Comparison of ENCODE assay signal across 30 cellular contexts in the genomic region with DNA sequence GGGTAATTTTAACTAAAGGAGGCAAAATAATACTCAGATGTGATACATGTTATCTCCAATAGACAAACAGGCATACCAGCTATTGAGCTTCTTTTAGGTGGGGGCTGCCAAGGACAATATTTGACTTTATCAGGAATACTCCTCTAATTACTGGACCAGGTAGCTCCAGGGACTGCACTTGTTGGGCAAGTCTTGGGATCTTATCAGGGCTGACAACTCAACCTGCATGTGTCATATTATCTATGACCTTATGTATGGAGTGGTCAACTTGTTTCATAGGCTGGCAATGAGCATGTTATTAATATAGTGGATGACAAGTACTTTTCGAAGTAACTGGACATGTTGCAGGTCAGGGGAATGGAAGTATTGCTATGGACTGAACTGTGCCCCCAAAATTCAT.
"Had no signal": no experiment of that assay in that cellular context is flagged by ENCODE, and none has a peak within 500 bp of the region (broad histone marks: within the 10 kb centered on the region; RNA-seq: fewer than 3 reads in every experiment).

No MANE protein-coding gene starts in this region.

- H3K4me3 ChIP-seq: adrenal gland, ascending aorta, body of pancreas, breast epithelium, cardiac muscle cell had no signal

- H3K4me1 ChIP-seq: adrenal gland, ascending aorta, body of pancreas, breast epithelium had no signal

- H3K9me3 ChIP-seq: adrenal gland had no signal

- H3K27ac ChIP-seq: adrenal gland, ascending aorta, body of pancreas, brain microvascular endothelial cell, breast epithelium, cardiac muscle cell had no signal

- H3K27me3 ChIP-seq: adrenal gland, ascending aorta, body of pancreas, brain microvascular endothelial cell, breast epithelium, cardiac muscle cell had no signal

- DNase-seq: activated effector memory CD4-positive, alpha-beta T cell treated with anti-CD3 and anti-CD28 coated beads, Interleukin-2, amount 50 U/mL, for 16 hours; activated effector memory CD4-positive, alpha-beta T cell treated with Interleukin-2 at 50 U/mL for 16 hours; activated gamma-delta T cell; activated gamma-delta T cell treated with Interleukin-2 at 50 U/mL for 16 hours; activated naive CD4-positive, alpha-beta T cell; activated naive CD4-positive, alpha-beta T cell treated with anti-CD3 and anti-CD28 coated beads for 36 hours; activated naive CD4-positive, alpha-beta T cell treated with anti-CD3 and anti-CD28 coated beads, Interleukin-2, amount 10 ng/mL, durations not matched to agents 7 days and 5 days; activated naive CD4-positive, alpha-beta T cell treated with anti-CD3 and anti-CD28 coated beads, Interleukin-2, amount 50 U/mL, for 16 hours; activated naive CD4-positive, alpha-beta T cell treated with Interleukin-2 at 50 U/mL for 16 hours; activated naive CD8-positive, alpha-beta T cell treated with anti-CD3 and anti-CD28 coated beads for 36 hours; activated naive CD8-positive, alpha-beta T cell treated with anti-CD3 and anti-CD28 coated beads, Interleukin-2, amount 10 ng/mL, durations not matched to agents 7 days and 5 days; activated naive CD8-positive, alpha-beta T cell treated with anti-CD3 and anti-CD28 coated beads, Interleukin-2, amount 50 U/mL, for 24 hours; activated T-cell treated with anti-CD3 and anti-CD28 coated beads, Interleukin-2, amount 50 U/mL, for 1 hour; activated T-cell treated with anti-CD3 and anti-CD28 coated beads, Interleukin-2, amount 50 U/mL, for 24 hours; activated T-cell treated with anti-CD3 and anti-CD28 coated beads, Interleukin-2, amount 50 U/mL, for 4 hours; activated T-cell treated with anti-CD3 and anti-CD28 coated beads, Interleukin-2, amount 50 U/mL, for 48 hours; activated T-cell treated with anti-CD3 and anti-CD28 coated beads, Interleukin-2, amount 50 U/mL, for 72 hours; adrenal gland; amniotic stem cell; amygdala; anterior cingulate cortex; aorta; body of pancreas; brain microvascular endothelial cell; caudate nucleus; central memory CD4-positive, alpha-beta T cell; cerebellar nuclear complex had no signal

- H3K36me3 ChIP-seq: adrenal gland, brain microvascular endothelial cell, breast epithelium, cardiac muscle cell had no signal
